Comparison of ENCODE assay signal across 8 cellular contexts in genomic region chr10:15370212-15370740, GRCh38. TPM values are rescaled to one million over a fixed set of nuclear protein-coding genes. Genes with fewer than 3 reads are reported as not detected.
DNase-seq lines count a peak whose midpoint lies in the region; ATAC-seq and TF ChIP-seq lines count a peak whose summit lies in the region.

No MANE protein-coding gene starts in this region.

- DNase-seq in GM10266 (ENCODE audit: extremely low spot score) (peak; percentile 65), left cardiac atrium (peak; percentile 32), retinal pigment epithelial cell (ENCODE audit: low read depth) (no peak), NCI-H226 (no peak), NOMO-1 treated with dmso at 0.1 percent for 144 hours (lab: John Stamatoyannopoulos, UW; ENCODE audit: unreplicated experiment) (no peak)
- DNase-seq in activated naive CD4-positive, alpha-beta T cell treated with anti-CD3 and anti-CD28 coated beads, Interleukin-2, amount 10 ng/mL, durations not matched to agents 7 days and 5 days: peak; percentile 32

- TF ChIP-seq CTCF in GM10266 (IDR thresholded peaks at IDR 0.05; ENCODE audit: control insufficient read depth, insufficient read depth, low read depth, missing control alignments) (no peak), retinal pigment epithelial cell (conservative IDR thresholded peaks at IDR 0.05; ENCODE audit: low read depth, low read length) (no peak)

- no peaks in the 10 kb centered on the region for H3K9me3 ChIP-seq in HUES64 (ENCODE audit: insufficient read depth, low read depth, low read length)

- CTCF ChIA-PET in activated naive CD4-positive, alpha-beta T cell treated with anti-CD3 and anti-CD28 coated beads, Interleukin-2, amount 10 ng/mL, durations not matched to agents 7 days and 5 days (lab: Charles Lee): interaction anchor here (0.7 kb wide), 1 partner anchor 156 kb away, joined by 3 read pairs; no protein-coding TSS in a partner anchor

- peak overlapping the region; percentile 66 for H3K4me3 ChIP-seq in HUES64 (ENCODE audit: low read length)
- H3K4me3 ChIP-seq in retinal pigment epithelial cell (ENCODE audit: low read length): peak overlapping the region; percentile 69

- H3K27me3 Mint-ChIP-seq in activated naive CD4-positive, alpha-beta T cell treated with anti-CD3 and anti-CD28 coated beads, Interleukin-2, amount 10 ng/mL, durations not matched to agents 7 days and 5 days: peaks cover 73% of the 10 kb centered on the region

- H3K27ac ChIP-seq in HUES64 (ENCODE audit: low read depth, low read length): peak overlapping the region; percentile 29; the same call in 1 of the 2 replicates

- under 1% methylated on average over 43 of the region's 45 CpGs for WGBS in HUES64

- intact Hi-C loops in left cardiac atrium (cut with DNase I): loop anchor here (2.0 to 5.0 kb wide), 3 partner anchors 108 to 159 kb away; no protein-coding TSS in a partner anchor

- no peak overlapping the region for H3K27ac Mint-ChIP-seq in activated naive CD4-positive, alpha-beta T cell treated with anti-CD3 and anti-CD28 coated beads, Interleukin-2, amount 10 ng/mL, durations not matched to agents 7 days and 5 days

- ATAC-seq in left cardiac atrium (peak; percentile 49 to 70), HG03439 (IDR thresholded peaks at IDR 0.05; ENCODE audit: unreplicated experiment) (no peak)

- no peaks in the 10 kb centered on the region for H3K9me3 Mint-ChIP-seq in activated naive CD4-positive, alpha-beta T cell treated with anti-CD3 and anti-CD28 coated beads, Interleukin-2, amount 10 ng/mL, durations not matched to agents 7 days and 5 days

- peak overlapping the region; percentile 68 for H3K4me3 Mint-ChIP-seq in activated naive CD4-positive, alpha-beta T cell treated with anti-CD3 and anti-CD28 coated beads, Interleukin-2, amount 10 ng/mL, durations not matched to agents 7 days and 5 days

- no peaks in the 10 kb centered on the region for H3K36me3 ChIP-seq in HUES64 (ENCODE audit: insufficient read depth, low read length)

- peaks cover 6% of the 10 kb centered on the region for H3K27me3 ChIP-seq in HUES64 (ENCODE audit: insufficient read depth, low read length)

- peaks cover 9% of the 10 kb centered on the region; the same call in 1 of the 2 replicates for H3K4me1 ChIP-seq in HUES64 (ENCODE audit: insufficient read depth, low read length)

- peak overlapping the region; percentile 85 for H3K9ac ChIP-seq in HUES64 (ENCODE audit: low read depth, low read length)

- peaks cover 7% of the 10 kb centered on the region for H3K4me1 Mint-ChIP-seq in activated naive CD4-positive, alpha-beta T cell treated with anti-CD3 and anti-CD28 coated beads, Interleukin-2, amount 10 ng/mL, durations not matched to agents 7 days and 5 days

- no peaks in the 10 kb centered on the region for H3K36me3 Mint-ChIP-seq in activated naive CD4-positive, alpha-beta T cell treated with anti-CD3 and anti-CD28 coated beads, Interleukin-2, amount 10 ng/mL, durations not matched to agents 7 days and 5 days

RNA-seq across cellular contexts. Expression of gene FAM171A1, which starts 0.8 kb away (rescaled TPM):
- 30.8 TPM for polyA plus RNA-seq in HUES64 (2013, experiment 1 of 2)
- polyA plus RNA-seq in HUES64 (2013, experiment 2 of 2): 34.4 TPM
- total RNA-seq in left cardiac atrium: 10 to 100 TPM; 14.8 to 16.1 TPM

Comparison
In these comparisons a context has a peak if more than half of its experiments do, and no peak if none do; other contexts are left out.
1. DNase-seq: peak in GM10266 (single experiment), activated naive CD4-positive, alpha-beta T cell treated with anti-CD3 and anti-CD28 coated beads, Interleukin-2, amount 10 ng/mL, durations not matched to agents 7 days and 5 days (single experiment) and left cardiac atrium (single experiment); none in retinal pigment epithelial cell (single experiment), NCI-H226 (single experiment) and NOMO-1 treated with dmso at 0.1 percent for 144 hours (single experiment).